9 cellular contexts compared by ENCODE assay signal in the genomic region with DNA sequence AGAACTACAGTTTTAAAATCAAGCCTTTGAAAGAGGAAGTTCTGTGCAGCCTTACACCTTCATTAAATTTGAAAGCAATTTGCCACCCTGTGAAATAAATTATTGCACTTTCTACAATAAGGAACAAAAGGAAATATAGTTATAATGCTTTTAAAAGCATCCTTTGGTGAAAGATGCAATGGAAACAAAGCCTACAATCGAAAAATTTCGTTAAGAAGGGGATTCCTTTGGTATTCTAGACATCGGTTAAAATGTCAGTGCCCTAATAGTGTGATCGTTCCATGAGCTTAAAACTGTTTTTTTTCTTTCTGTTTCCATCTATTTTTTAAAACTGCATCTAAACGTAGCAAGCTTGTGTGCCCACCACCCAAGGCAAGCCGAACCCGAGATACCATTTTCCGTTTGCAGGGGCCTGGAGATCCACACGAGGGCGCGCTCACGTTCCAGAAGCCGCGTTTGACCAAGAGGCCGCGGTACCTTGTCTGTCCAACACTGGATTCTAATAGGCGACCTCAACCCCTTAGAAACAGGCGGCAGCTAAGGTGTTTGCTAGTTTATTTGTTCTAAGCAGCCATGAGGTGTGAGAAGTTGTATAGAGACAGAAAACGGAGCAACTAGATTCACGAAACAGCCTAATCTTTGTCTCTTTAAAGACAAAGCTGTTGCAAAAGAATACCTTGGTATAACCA. TPM values are rescaled to one million over a fixed set of nuclear protein-coding genes. Genes with fewer than 3 reads are reported as not detected.
DNase-seq lines count a peak whose midpoint lies in the region; ATAC-seq and TF ChIP-seq lines count a peak whose summit lies in the region.
"Had no signal": no experiment of that assay in that cellular context is flagged by ENCODE, and none has a peak within 500 bp of the region (broad histone marks: within the 10 kb centered on the region; RNA-seq: fewer than 3 reads in every experiment).

No MANE protein-coding gene starts in this region.

- H3K27ac ChIP-seq in MM.1S (ENCODE audit: low read length) = no peak overlapping the region

- no peak overlapping the region for H3K9ac ChIP-seq in MM.1S (ENCODE audit: low read length)

- H3K36me3 ChIP-seq in MM.1S (replicated peaks; ENCODE audit: insufficient read depth, low read length) = no peaks in the 10 kb centered on the region

- peak; percentile 60 for ATAC-seq in left lobe of liver
- ATAC-seq in GM18502 (IDR thresholded peaks at IDR 0.05; ENCODE audit: poor library complexity, unreplicated experiment) = no peak
- ATAC-seq: right cardiac atrium had no signal

- no peak overlapping the region for H3K4me3 ChIP-seq in MM.1S (ENCODE audit: low read length)

- H3K4me2 ChIP-seq in MM.1S (ENCODE audit: low read depth, low read length) = peak overlapping the region; percentile 31

- H2AFZ ChIP-seq in MM.1S (ENCODE audit: low read length) = no peak overlapping the region

- no peaks in the 10 kb centered on the region for H3K9me2 ChIP-seq in MM.1S (replicated peaks; ENCODE audit: insufficient read depth, low read length)

- no peaks in the 10 kb centered on the region for H3K9me3 ChIP-seq in MM.1S (replicated peaks; ENCODE audit: insufficient read depth, low read length)

- H3K4me1 ChIP-seq in MM.1S (ENCODE audit: low read length) = no peaks in the 10 kb centered on the region

- H3K27me3 ChIP-seq in MM.1S (replicated peaks; ENCODE audit: insufficient read depth, low read length) = peaks cover 64% of the 10 kb centered on the region

- H3F3A ChIP-seq in MM.1S (ENCODE audit: insufficient read depth, low read length) = no peaks in the 10 kb centered on the region

- H4K20me1 ChIP-seq in MM.1S (ENCODE audit: insufficient read depth, low read length) = no peaks in the 10 kb centered on the region

- TF ChIP-seq CTCF in MM.1S (IDR thresholded peaks at IDR 0.05; ENCODE audit: low read length) = peak; percentile 87

- no peaks in the 10 kb centered on the region for H3K79me2 ChIP-seq in MM.1S (ENCODE audit: low read length)

- peak; percentile 64 for DNase-seq in SIG-M5 treated with dmso at 0.1 percent for 504 hours (lab: John Stamatoyannopoulos, UW; ENCODE audit: unreplicated experiment)
- DNase-seq in SIG-M5 (lab: John Stamatoyannopoulos, UW) = no peak
- DNase-seq in MM.1S = peak; percentile 34
- peak; percentile 38 for DNase-seq in UCSD-AML1 (lab: John Stamatoyannopoulos, UW; ENCODE audit: unreplicated experiment)
- no peak for DNase-seq in left lobe of liver (ENCODE audit: low spot score)
- no peak for DNase-seq in stimulated activated CD4-positive, alpha-beta T cell treated with anti-CD3 and anti-CD28 coated beads, Interleukin-1b, Interleukin-23, amount 100 ng/mL, for 48 hours
- no peak for DNase-seq in COR-L47 (lab: John Stamatoyannopoulos, UW)

RNA-seq across cellular contexts. Expression of gene HOXD11, which starts 4.0 kb away (rescaled TPM):
- not detected for total RNA-seq in left lobe of liver
- total RNA-seq: right cardiac atrium had no signal

RNA-seq across cellular contexts. Expression of gene HOXD10, which starts 5.5 kb away (rescaled TPM):
- not detected for total RNA-seq in left lobe of liver
- total RNA-seq: right cardiac atrium had no signal

RNA-seq across cellular contexts. Expression of gene HOXD9, which starts 11.4 kb away (rescaled TPM):
- not detected for total RNA-seq in left lobe of liver
- total RNA-seq: right cardiac atrium had no signal

RNA-seq across cellular contexts. Expression of gene HOXD12, which starts 11.5 kb away (rescaled TPM):
- total RNA-seq in left lobe of liver = not detected
- total RNA-seq: right cardiac atrium had no signal

RNA-seq across cellular contexts. Expression of gene HOXD8, which starts 18.4 kb away (rescaled TPM):
- total RNA-seq in left lobe of liver = not detected

Comparison
In these comparisons a context has a peak if more than half of its experiments do, and no peak if none do; other contexts are left out.
1. DNase-seq: peak in SIG-M5 treated with dmso at 0.1 percent for 504 hours (single experiment), MM.1S (single experiment) and UCSD-AML1 (single experiment); none in SIG-M5 (single experiment), left lobe of liver (single experiment), stimulated activated CD4-positive, alpha-beta T cell treated with anti-CD3 and anti-CD28 coated beads, Interleukin-1b, Interleukin-23, amount 100 ng/mL, for 48 hours (single experiment) and COR-L47 (single experiment).